In genomic region chr2:10432315-10433181, GRCh38 we compare ENCODE assay signal across 8 cellular contexts. TPM values are rescaled to one million over a fixed set of nuclear protein-coding genes. Genes with fewer than 3 reads are reported as not detected.
DNase-seq lines count a peak whose midpoint lies in the region; ATAC-seq and TF ChIP-seq lines count a peak whose summit lies in the region.

No MANE protein-coding gene starts in this region.

- no peaks in the 10 kb centered on the region for H3K9me3 ChIP-seq in aorta (ENCODE audit: control insufficient read depth, low read length)

- no peak for ATAC-seq in Right ventricle myocardium inferior
- ATAC-seq in activated CD8-positive, alpha-beta T cell treated with anti-CD3 and anti-CD28 coated beads, Interleukin-2, amount 10 ng/mL, durations not matched to agents 7 days and 5 days, result peak; percentile 5
- peak; percentile 47 for ATAC-seq in aorta (ENCODE audit: low FRiP score)
- ATAC-seq in GM18870 (IDR thresholded peaks at IDR 0.05; ENCODE audit: unreplicated experiment), result no peak

- peak overlapping the region; percentile 53 for H3K4me3 Mint-ChIP-seq in activated CD8-positive, alpha-beta T cell treated with anti-CD3 and anti-CD28 coated beads, Interleukin-2, amount 10 ng/mL, durations not matched to agents 7 days and 5 days

- H3K4me1 Mint-ChIP-seq in activated CD8-positive, alpha-beta T cell treated with anti-CD3 and anti-CD28 coated beads, Interleukin-2, amount 10 ng/mL, durations not matched to agents 7 days and 5 days (ENCODE audit: low read depth), result peaks cover 11% of the 10 kb centered on the region

- H3K36me3 Mint-ChIP-seq in activated CD8-positive, alpha-beta T cell treated with anti-CD3 and anti-CD28 coated beads, Interleukin-2, amount 10 ng/mL, durations not matched to agents 7 days and 5 days (ENCODE audit: low read depth), result no peaks in the 10 kb centered on the region

- intact Hi-C loops in Right ventricle myocardium inferior (cut with DNase I) (loop anchor here (10.0 kb wide), 1 partner anchor 618 kb away; no protein-coding TSS in a partner anchor), cardiac septum (cut with DNase I) (no loop called here), aorta (cut with DNase I) (loop anchor here in 1 of 2 donors (5.0 kb wide), 1 partner anchor 360 kb away; no protein-coding TSS in a partner anchor)

- no peak for TF ChIP-seq CTCF in kidney epithelial cell (IDR thresholded peaks at IDR 0.05; ENCODE audit: insufficient read depth, low read length, poor library complexity, severe bottlenecking)

- no peaks in the 10 kb centered on the region for H3K4me1 ChIP-seq in aorta (ENCODE audit: control insufficient read depth in 1 of 2, insufficient read depth in 2 of 2, low read length in 2 of 2)

- H3K4me3 ChIP-seq in kidney epithelial cell (ENCODE audit: low read depth, low read length) (peak overlapping the region; percentile 31), aorta (ENCODE audit: low read length in 2 of 2) (no peak overlapping the region)

- H3K27ac ChIP-seq in aorta (ENCODE audit: low read depth in 1 of 2, low read length in 2 of 2), result no peak overlapping the region

- no peaks in the 10 kb centered on the region for H3K9me3 Mint-ChIP-seq in activated CD8-positive, alpha-beta T cell treated with anti-CD3 and anti-CD28 coated beads, Interleukin-2, amount 10 ng/mL, durations not matched to agents 7 days and 5 days (ENCODE audit: insufficient read depth)

- H3K27me3 ChIP-seq in kidney epithelial cell (ENCODE audit: control insufficient read depth, insufficient read depth, low read length), result no peaks in the 10 kb centered on the region
- H3K27me3 ChIP-seq in aorta (ENCODE audit: control insufficient read depth in 1 of 2, insufficient read depth in 2 of 2, low read length in 1 of 2), result no peaks in the 10 kb centered on the region

- H3K27ac Mint-ChIP-seq in activated CD8-positive, alpha-beta T cell treated with anti-CD3 and anti-CD28 coated beads, Interleukin-2, amount 10 ng/mL, durations not matched to agents 7 days and 5 days, result peak overlapping the region; percentile 10

- DNase-seq in Right ventricle myocardium inferior (ENCODE audit: missing footprints) (peak; percentile 76), cardiac septum (ENCODE audit: low spot score) (no peak), kidney epithelial cell (ENCODE audit: low read depth) (no peak), aorta (no peak), HuH-7 (ENCODE audit: low spot score) (no peak), hepatic stellate cell (ENCODE audit: low spot score) (no peak)
- DNase-seq in activated CD8-positive, alpha-beta T cell treated with anti-CD3 and anti-CD28 coated beads, Interleukin-2, amount 10 ng/mL, durations not matched to agents 7 days and 5 days, result no peak

- CTCF ChIA-PET in activated CD8-positive, alpha-beta T cell treated with anti-CD3 and anti-CD28 coated beads, Interleukin-2, amount 10 ng/mL, durations not matched to agents 7 days and 5 days (lab: Charles Lee), result interaction anchor here (0.9 to 6.9 kb wide), 6 partner anchors 16 to 361 kb away, joined by 3 to 95 read pairs (median 39); partner anchors contain the start of gene ODC1

- peaks cover 15% of the 10 kb centered on the region for H3K27me3 Mint-ChIP-seq in activated CD8-positive, alpha-beta T cell treated with anti-CD3 and anti-CD28 coated beads, Interleukin-2, amount 10 ng/mL, durations not matched to agents 7 days and 5 days (ENCODE audit: low read depth)

- H3K36me3 ChIP-seq in kidney epithelial cell (ENCODE audit: control insufficient read depth, insufficient read depth, low read length), result no peaks in the 10 kb centered on the region
- H3K36me3 ChIP-seq in aorta (ENCODE audit: control insufficient read depth in 1 of 2, insufficient read depth in 2 of 2, low read length in 1 of 2), result no peaks in the 10 kb centered on the region

- POLR2A ChIA-PET in activated CD8-positive, alpha-beta T cell treated with anti-CD3 and anti-CD28 coated beads, Interleukin-2, amount 10 ng/mL, durations not matched to agents 7 days and 5 days (lab: Charles Lee), result interaction anchor here (0.7 to 0.8 kb wide), 2 partner anchors 14 to 16 kb away, joined by 3 read pairs; partner anchors contain the start of gene ODC1

- 37 to 42% methylated on average over 41 to 49 of the region's 49 CpGs for WGBS in aorta, 2 donors

RNA-seq across cellular contexts. Expression of gene ODC1, which starts 15.6 kb away (rescaled TPM):
- total RNA-seq in Right ventricle myocardium inferior (37.2 TPM), cardiac septum (58.0 TPM), kidney epithelial cell (354 and 394 TPM in 2 replicates), aorta (10 to 100 TPM; 21.3 to 46.1 TPM)
- 10 to 100 TPM; 54.4 to 54.6 TPM for total RNA-seq in activated CD8-positive, alpha-beta T cell treated with anti-CD3 and anti-CD28 coated beads, Interleukin-2, amount 10 ng/mL, durations not matched to agents 7 days and 5 days
- 10 to 100 TPM; 31.6 to 45.7 TPM for polyA plus RNA-seq in aorta

Comparison
In these comparisons a context has a peak if more than half of its experiments do, and no peak if none do; other contexts are left out.
1. ATAC-seq: peak in activated CD8-positive, alpha-beta T cell treated with anti-CD3 and anti-CD28 coated beads, Interleukin-2, amount 10 ng/mL, durations not matched to agents 7 days and 5 days (single experiment) and aorta (single experiment); none in Right ventricle myocardium inferior (single experiment) and GM18870 (single experiment).